ENCODE assay signal across 2 cellular contexts in the genomic region with DNA sequence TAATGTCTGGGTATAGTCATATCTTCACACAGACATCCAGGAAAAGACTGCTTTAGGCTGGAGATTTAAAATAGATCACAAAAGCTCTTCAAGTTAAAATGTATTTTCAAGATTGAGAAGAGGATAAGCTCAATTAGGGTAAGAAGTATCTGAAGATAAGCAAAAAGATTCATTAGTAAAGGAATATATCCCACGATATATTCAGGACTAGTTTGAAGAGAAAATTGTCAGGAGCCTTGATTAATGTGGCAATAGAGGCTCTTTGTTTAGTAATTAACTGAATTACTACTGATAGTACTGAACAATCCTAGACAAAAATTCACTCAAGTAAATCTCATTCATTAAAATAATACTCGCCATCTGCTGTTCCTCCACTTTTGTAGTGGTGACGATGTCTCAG.
A peak's percentile ranks its signal among the peaks of the same experiment; 100 is the strongest.
TF ChIP-seq lines count a peak whose summit lies in the region.

No MANE protein-coding gene starts in this region.

TF ChIP-seq in SK-N-SH treated with all-trans-retinoic acid at 6 μM for 48 hours, 23 proteins besides CTCF, POLR2A, EP300 and RAD21 (continued from another document):
- TF ChIP-seq, protein P1, sequence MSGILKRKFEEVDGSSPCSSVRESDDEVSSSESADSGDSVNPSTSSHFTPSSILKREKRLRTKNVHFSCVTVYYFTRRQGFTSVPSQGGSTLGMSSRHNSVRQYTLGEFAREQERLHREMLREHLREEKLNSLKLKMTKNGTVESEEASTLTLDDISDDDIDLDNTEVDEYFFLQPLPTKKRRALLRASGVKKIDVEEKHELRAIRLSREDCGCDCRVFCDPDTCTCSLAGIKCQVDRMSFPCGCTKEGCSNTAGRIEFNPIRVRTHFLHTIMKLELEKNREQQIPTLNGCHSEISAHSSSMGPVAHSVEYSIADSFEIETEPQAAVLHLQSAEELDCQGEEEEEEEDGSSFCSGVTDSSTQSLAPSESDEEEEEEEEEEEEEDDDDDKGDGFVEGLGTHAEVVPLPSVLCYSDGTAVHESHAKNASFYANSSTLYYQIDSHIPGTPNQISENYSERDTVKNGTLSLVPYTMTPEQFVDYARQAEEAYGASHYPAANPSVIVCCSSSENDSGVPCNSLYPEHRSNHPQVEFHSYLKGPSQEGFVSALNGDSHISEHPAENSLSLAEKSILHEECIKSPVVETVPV (CRISPR knock-in tag; IDR thresholded peaks at IDR 0.05): peak; percentile 35; the same call in 1 of the 2 replicates
- peak; percentile 95 for TF ChIP-seq ISL1 (CRISPR knock-in tag; IDR thresholded peaks at IDR 0.05)
- no peak for TF ChIP-seq ZC3H10 (CRISPR knock-in tag; IDR thresholded peaks at IDR 0.05)

TF ChIP-seq in SK-N-SH, 30 proteins besides CTCF, POLR2A, EP300 and RAD21 (continued from another document):
- TF ChIP-seq TAF1 (IDR thresholded peaks at IDR 0.05; ENCODE audit: borderline replicate concordance, low read depth, low read length) (no peak), GABPA (IDR thresholded peaks at IDR 0.05; ENCODE audit: low read depth) (no peak), MXI1 (IDR thresholded peaks at IDR 0.05; ENCODE audit: low read depth, low read length) (no peak), ELF1 (IDR thresholded peaks at IDR 0.05) (no peak), FOXM1 (IDR thresholded peaks at IDR 0.05; ENCODE audit: low read depth) (no peak), FOXJ3 (CRISPR knock-in tag; IDR thresholded peaks at IDR 0.05) (no peak), CHD2 (IDR thresholded peaks at IDR 0.05; ENCODE audit: low read length, partially characterized antibody) (no peak), YY1 (IDR thresholded peaks at IDR 0.05; ENCODE audit: low read depth) (no peak), GATA2 (CRISPR knock-in tag; IDR thresholded peaks at IDR 0.05) (no peak), SMC3 (IDR thresholded peaks at IDR 0.05; ENCODE audit: low read depth, low read length) (no peak)
- TF ChIP-seq, protein P2, sequence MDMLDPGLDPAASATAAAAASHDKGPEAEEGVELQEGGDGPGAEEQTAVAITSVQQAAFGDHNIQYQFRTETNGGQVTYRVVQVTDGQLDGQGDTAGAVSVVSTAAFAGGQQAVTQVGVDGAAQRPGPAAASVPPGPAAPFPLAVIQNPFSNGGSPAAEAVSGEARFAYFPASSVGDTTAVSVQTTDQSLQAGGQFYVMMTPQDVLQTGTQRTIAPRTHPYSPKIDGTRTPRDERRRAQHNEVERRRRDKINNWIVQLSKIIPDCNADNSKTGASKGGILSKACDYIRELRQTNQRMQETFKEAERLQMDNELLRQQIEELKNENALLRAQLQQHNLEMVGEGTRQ (IDR thresholded peaks at IDR 0.05; ENCODE audit: borderline replicate concordance, low read depth, low read length): no peak
- TF ChIP-seq, protein P3, sequence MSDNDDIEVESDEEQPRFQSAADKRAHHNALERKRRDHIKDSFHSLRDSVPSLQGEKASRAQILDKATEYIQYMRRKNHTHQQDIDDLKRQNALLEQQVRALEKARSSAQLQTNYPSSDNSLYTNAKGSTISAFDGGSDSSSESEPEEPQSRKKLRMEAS (IDR thresholded peaks at IDR 0.05; ENCODE audit: low read depth): no peak
- TF ChIP-seq, protein P4, sequence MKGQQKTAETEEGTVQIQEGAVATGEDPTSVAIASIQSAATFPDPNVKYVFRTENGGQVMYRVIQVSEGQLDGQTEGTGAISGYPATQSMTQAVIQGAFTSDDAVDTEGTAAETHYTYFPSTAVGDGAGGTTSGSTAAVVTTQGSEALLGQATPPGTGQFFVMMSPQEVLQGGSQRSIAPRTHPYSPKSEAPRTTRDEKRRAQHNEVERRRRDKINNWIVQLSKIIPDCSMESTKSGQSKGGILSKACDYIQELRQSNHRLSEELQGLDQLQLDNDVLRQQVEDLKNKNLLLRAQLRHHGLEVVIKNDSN (IDR thresholded peaks at IDR 0.05; ENCODE audit: borderline replicate concordance, low read depth): no peak
- TF ChIP-seq, protein P5, sequence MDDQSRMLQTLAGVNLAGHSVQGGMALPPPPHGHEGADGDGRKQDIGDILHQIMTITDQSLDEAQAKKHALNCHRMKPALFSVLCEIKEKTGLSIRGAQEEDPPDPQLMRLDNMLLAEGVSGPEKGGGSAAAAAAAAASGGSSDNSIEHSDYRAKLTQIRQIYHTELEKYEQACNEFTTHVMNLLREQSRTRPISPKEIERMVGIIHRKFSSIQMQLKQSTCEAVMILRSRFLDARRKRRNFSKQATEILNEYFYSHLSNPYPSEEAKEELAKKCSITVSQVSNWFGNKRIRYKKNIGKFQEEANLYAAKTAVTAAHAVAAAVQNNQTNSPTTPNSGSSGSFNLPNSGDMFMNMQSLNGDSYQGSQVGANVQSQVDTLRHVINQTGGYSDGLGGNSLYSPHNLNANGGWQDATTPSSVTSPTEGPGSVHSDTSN (IDR thresholded peaks at IDR 0.05): no peak
- TF ChIP-seq, protein P6, sequence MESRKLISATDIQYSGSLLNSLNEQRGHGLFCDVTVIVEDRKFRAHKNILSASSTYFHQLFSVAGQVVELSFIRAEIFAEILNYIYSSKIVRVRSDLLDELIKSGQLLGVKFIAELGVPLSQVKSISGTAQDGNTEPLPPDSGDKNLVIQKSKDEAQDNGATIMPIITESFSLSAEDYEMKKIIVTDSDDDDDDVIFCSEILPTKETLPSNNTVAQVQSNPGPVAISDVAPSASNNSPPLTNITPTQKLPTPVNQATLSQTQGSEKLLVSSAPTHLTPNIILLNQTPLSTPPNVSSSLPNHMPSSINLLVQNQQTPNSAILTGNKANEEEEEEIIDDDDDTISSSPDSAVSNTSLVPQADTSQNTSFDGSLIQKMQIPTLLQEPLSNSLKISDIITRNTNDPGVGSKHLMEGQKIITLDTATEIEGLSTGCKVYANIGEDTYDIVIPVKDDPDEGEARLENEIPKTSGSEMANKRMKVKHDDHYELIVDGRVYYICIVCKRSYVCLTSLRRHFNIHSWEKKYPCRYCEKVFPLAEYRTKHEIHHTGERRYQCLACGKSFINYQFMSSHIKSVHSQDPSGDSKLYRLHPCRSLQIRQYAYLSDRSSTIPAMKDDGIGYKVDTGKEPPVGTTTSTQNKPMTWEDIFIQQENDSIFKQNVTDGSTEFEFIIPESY (IDR thresholded peaks at IDR 0.05; ENCODE audit: borderline replicate concordance, low read depth): no peak
